In genomic region chr2:124762388-124762787, GRCh38 we compare ENCODE assay signal across 3 cellular contexts.
"Had no signal": no experiment of that assay in that cellular context is flagged by ENCODE, and none has a peak within 500 bp of the region (broad histone marks: within the 10 kb centered on the region; RNA-seq: fewer than 3 reads in every experiment).

No MANE protein-coding gene starts in this region.

- ATAC-seq: GM12878 had no signal

- H3K4me3 ChIP-seq: GM12878 had no signal

- DNase-seq: GDM1, GF-D8 had no signal
